8 cellular contexts compared by ENCODE assay signal in genomic region chr11:67799808-67800207, GRCh38.
DNase-seq lines count a peak whose midpoint lies in the region; ATAC-seq, FAIRE-seq and TF ChIP-seq lines count a peak whose summit lies in the region.
"Not testable (repeated sequence)": the region's sequence is repeated elsewhere in the genome, so short reads cannot be mapped to it uniquely, and the experiment has no call there.

No MANE protein-coding gene starts in this region.

- not testable (repeated sequence) for H3K4me2 ChIP-seq in PC-3 (ENCODE audit: low read length)

- BruUV-seq in PC-3 (replicated peaks; lab: Mats Ljungman, UMichigan), result not testable (repeated sequence)

- not testable (repeated sequence) for H3F3A ChIP-seq in PC-3 (ENCODE audit: low read length, unreplicated experiment)

- H3K9me2 ChIP-seq in PC-3 (replicated peaks; ENCODE audit: low read length), result not testable (repeated sequence)

- H3K27ac Mint-ChIP-seq in activated CD8-positive, alpha-beta memory T cell treated with anti-CD3 and anti-CD28 coated beads, Interleukin-2, amount 10 ng/mL, durations not matched to agents 7 days and 5 days, result peak overlapping the region; percentile 5
- peak overlapping the region; percentile 29 for H3K27ac Mint-ChIP-seq in nephron progenitor cell

- H3K9me3 Mint-ChIP-seq in activated CD8-positive, alpha-beta memory T cell treated with anti-CD3 and anti-CD28 coated beads, Interleukin-2, amount 10 ng/mL, durations not matched to agents 7 days and 5 days (ENCODE audit: low read depth); nephron progenitor cell: not testable (repeated sequence)

- POLR2A ChIA-PET in PC-3 (lab: Charles Lee; ENCODE audit: unreplicated experiment), result not testable (repeated sequence)

- TF ChIP-seq CTCF in BE2C (IDR thresholded peaks at IDR 0.05; ENCODE audit: low read depth, low read length), result peak; percentile 47
- TF ChIP-seq CTCF in PC-3 (conservative IDR thresholded peaks at IDR 0.05; ENCODE audit: low read depth, low read length), result peak; percentile 54
- peak in 2 of 3 donors; percentile 34 to 39 for TF ChIP-seq CTCF in breast epithelium (IDR thresholded peaks at IDR 0.05)
- peak in 3 of 4 experiments; percentile 25 to 58 (median 33) for TF ChIP-seq CTCF in gastroesophageal sphincter (IDR thresholded peaks at IDR 0.05)
- peak; percentile 58 for TF ChIP-seq CTCF in nephron progenitor cell (IDR thresholded peaks at IDR 0.05)
- TF ChIP-seq CTCF in stomach (IDR thresholded peaks at IDR 0.05), result peak in 5 of 7 experiments; percentile 21 to 46 (median 40)

- H3K27me3 Mint-ChIP-seq in activated CD8-positive, alpha-beta memory T cell treated with anti-CD3 and anti-CD28 coated beads, Interleukin-2, amount 10 ng/mL, durations not matched to agents 7 days and 5 days; nephron progenitor cell (ENCODE audit: low read depth, poor library complexity): not testable (repeated sequence)

- not testable (repeated sequence) for TF ChIP-seq EP300 in gastroesophageal sphincter (IDR thresholded peaks at IDR 0.05); stomach (IDR thresholded peaks at IDR 0.05)

- not testable (repeated sequence) for H3K4me1 ChIP-seq in BE2C, breast epithelium, gastroesophageal sphincter, stomach
- H3K4me1 ChIP-seq in PC-3 (ENCODE audit: insufficient read depth, low read length), result peaks cover 26% of the 10 kb centered on the region

- not testable (repeated sequence) for H3K27me3 ChIP-seq in BE2C; PC-3 (ENCODE audit: low read length); breast epithelium; gastroesophageal sphincter; stomach

- not testable (repeated sequence) for H3K4me3 ChIP-seq in BE2C (ENCODE audit: low read depth, low read length); PC-3 (ENCODE audit: low read length); breast epithelium; gastroesophageal sphincter; stomach

- not testable (repeated sequence) for H3K36me3 Mint-ChIP-seq in activated CD8-positive, alpha-beta memory T cell treated with anti-CD3 and anti-CD28 coated beads, Interleukin-2, amount 10 ng/mL, durations not matched to agents 7 days and 5 days; nephron progenitor cell (ENCODE audit: low read depth)

- intact Hi-C loops in PC-3 (cut with micrococcal nuclease); breast epithelium (cut with DNase I; ENCODE audit: low total_unique reads); stomach (cut with DNase I; ENCODE audit: low total_unique reads): not testable (repeated sequence)

- TF ChIP-seq POLR2A in breast epithelium (IDR thresholded peaks at IDR 0.05); gastroesophageal sphincter (IDR thresholded peaks at IDR 0.05); stomach (IDR thresholded peaks at IDR 0.05): not testable (repeated sequence)

- not testable (repeated sequence) for ATAC-seq in PC-3; activated CD8-positive, alpha-beta memory T cell treated with anti-CD3 and anti-CD28 coated beads, Interleukin-2, amount 10 ng/mL, durations not matched to agents 7 days and 5 days; gastroesophageal sphincter

- H3K36me3 ChIP-seq in BE2C; PC-3 (ENCODE audit: low read depth, low read length); breast epithelium; gastroesophageal sphincter; stomach: not testable (repeated sequence)

- not testable (repeated sequence) for H2AFZ ChIP-seq in PC-3 (ENCODE audit: low read length)

- H3K4me1 Mint-ChIP-seq in activated CD8-positive, alpha-beta memory T cell treated with anti-CD3 and anti-CD28 coated beads, Interleukin-2, amount 10 ng/mL, durations not matched to agents 7 days and 5 days, result peaks cover 12% of the 10 kb centered on the region
- peaks cover 17% of the 10 kb centered on the region for H3K4me1 Mint-ChIP-seq in nephron progenitor cell

- not testable (repeated sequence) for H3K9ac ChIP-seq in PC-3 (ENCODE audit: low read length)

- FAIRE-seq in GM18507 (lab: Jason Lieb, UNC), result peak; percentile 39

- H3K79me2 ChIP-seq in PC-3 (ENCODE audit: low read length), result not testable (repeated sequence)

- DNase-seq in BE2C (peak; percentile 28), nephron progenitor cell (peak; percentile 21)
- DNase-seq in GM18507 (ENCODE audit: extremely low spot score, insufficient read length, low read depth); PC-3; activated CD8-positive, alpha-beta memory T cell treated with anti-CD3 and anti-CD28 coated beads, Interleukin-2, amount 10 ng/mL, durations not matched to agents 7 days and 5 days; breast epithelium (ENCODE audit: low spot score in 2 of 2); stomach: not testable (repeated sequence)

- WGBS in gastroesophageal sphincter (ENCODE audit: low coverage in 1 of 2), 2 donors, result 17 to 61% methylated on average over 2 of the region's 4 CpGs
- WGBS in stomach, 5 donors, result 21 to 28% (median 24%) methylated on average over 3 to 4 of the region's 4 CpGs

- not testable (repeated sequence) for H4K20me1 ChIP-seq in PC-3 (ENCODE audit: low read length)

- CTCF ChIA-PET in PC-3 (lab: Charles Lee); activated CD8-positive, alpha-beta memory T cell treated with anti-CD3 and anti-CD28 coated beads, Interleukin-2, amount 10 ng/mL, durations not matched to agents 7 days and 5 days (lab: Charles Lee): not testable (repeated sequence)

- H3K9me3 ChIP-seq in BE2C; PC-3 (ENCODE audit: low read length); breast epithelium; gastroesophageal sphincter; stomach: not testable (repeated sequence)

- not testable (repeated sequence) for H3K4me3 Mint-ChIP-seq in activated CD8-positive, alpha-beta memory T cell treated with anti-CD3 and anti-CD28 coated beads, Interleukin-2, amount 10 ng/mL, durations not matched to agents 7 days and 5 days; nephron progenitor cell

- H3K27ac ChIP-seq in PC-3 (ENCODE audit: low read length); breast epithelium; gastroesophageal sphincter; stomach: not testable (repeated sequence)
